1 cellular context compared by ENCODE assay signal in genomic region chr2:119425620-119426395, GRCh38.
A peak's percentile ranks its signal among the peaks of the same experiment; 100 is the strongest.
TF ChIP-seq lines count a peak whose summit lies in the region.

No MANE protein-coding gene starts in this region.

TF ChIP-seq in liver, 16 proteins besides CTCF, POLR2A, EP300 and RAD21 (continued from another document):
- TF ChIP-seq HNF4A (conservative IDR thresholded peaks at IDR 0.05): peak; percentile 55 to 72
- peak; percentile 48 for TF ChIP-seq HNF4G (IDR thresholded peaks at IDR 0.05)
- TF ChIP-seq MAX (IDR thresholded peaks at IDR 0.05): no peak
- peak; percentile 75 for TF ChIP-seq SP1 (IDR thresholded peaks at IDR 0.05)
- TF ChIP-seq ZBTB33 (IDR thresholded peaks at IDR 0.05): no peak
- no peak for TF ChIP-seq EGR1 (IDR thresholded peaks at IDR 0.05; ENCODE audit: low read depth in 2 of 2)
- TF ChIP-seq FOXA1 (IDR thresholded peaks at IDR 0.05): no peak
- no peak for TF ChIP-seq JUND (IDR thresholded peaks at IDR 0.05)
- TF ChIP-seq RXRA (IDR thresholded peaks at IDR 0.05): peak; percentile 64 to 75
- no peak for TF ChIP-seq GABPA (IDR thresholded peaks at IDR 0.05 in 1 of 2, conservative IDR thresholded peaks at IDR 0.05 in 1 of 2)
- no peak for TF ChIP-seq TAF1 (conservative IDR thresholded peaks at IDR 0.05)
- TF ChIP-seq YY1 (IDR thresholded peaks at IDR 0.05): no peak
- no peak for TF ChIP-seq ATF3 (IDR thresholded peaks at IDR 0.05)
- no peak for TF ChIP-seq NR2F2 (IDR thresholded peaks at IDR 0.05)
